Comparison of ENCODE assay signal across 16 cellular contexts in the genomic region with DNA sequence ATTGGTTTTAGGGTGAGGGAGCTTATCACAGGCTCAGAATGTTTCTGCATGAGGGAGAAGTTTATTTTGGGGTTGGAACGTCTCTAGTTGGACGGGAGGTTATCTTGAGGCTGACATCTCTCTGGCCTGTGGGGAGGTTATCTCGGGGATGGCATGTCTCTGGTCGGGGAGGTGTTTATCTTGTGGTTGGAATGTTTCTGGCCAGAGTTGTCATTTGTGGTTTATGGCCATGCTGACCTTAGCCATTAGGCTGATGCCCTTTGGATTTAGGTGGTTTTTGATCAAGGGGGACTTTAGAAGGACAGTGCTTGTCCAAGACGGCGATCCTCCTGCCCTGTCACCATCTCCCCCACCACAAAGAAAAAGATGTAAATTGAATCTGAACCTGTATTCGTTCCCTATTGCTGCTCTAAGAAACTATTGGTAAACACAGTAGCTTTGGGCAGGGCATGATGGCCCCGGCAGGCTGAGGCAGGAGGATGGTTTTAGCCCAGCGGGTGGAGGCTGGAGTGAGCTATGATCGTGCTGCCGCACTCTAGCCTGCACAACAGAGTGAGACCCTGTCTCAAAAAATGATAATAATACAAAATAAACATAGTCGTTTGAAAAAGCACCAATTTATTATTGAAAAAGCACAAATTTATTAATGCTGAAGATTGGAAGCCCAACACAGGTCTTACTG. TPM values are rescaled to one million over a fixed set of nuclear protein-coding genes. Genes with fewer than 3 reads are reported as not detected.
A peak's percentile ranks its signal among the peaks of the same experiment; 100 is the strongest.
DNase-seq lines count a peak whose midpoint lies in the region; ATAC-seq, FAIRE-seq and TF ChIP-seq lines count a peak whose summit lies in the region.
"Had no signal": no experiment of that assay in that cellular context is flagged by ENCODE, and none has a peak within 500 bp of the region (broad histone marks: within the 10 kb centered on the region; RNA-seq: fewer than 3 reads in every experiment).

No MANE protein-coding gene starts in this region.

- no peak overlapping the region for H2AFZ ChIP-seq in HCT116 (ENCODE audit: low read depth, low read length, poor library complexity, severe bottlenecking)

- H3K9me3 Mint-ChIP-seq in nephron progenitor cell: peaks cover 19% of the 10 kb centered on the region

- peaks cover 17% of the 10 kb centered on the region for H3K4me1 Mint-ChIP-seq in nephron progenitor cell

- no peak for TF ChIP-seq CTCF in HCT116 (IDR thresholded peaks at IDR 0.05 in 2 of 3, conservative IDR thresholded peaks at IDR 0.05 in 1 of 3; ENCODE audit: borderline replicate concordance in 1 of 3, insufficient read depth in 1 of 3, low read depth in 2 of 3, low read length in 2 of 3)
- no peak for TF ChIP-seq CTCF in brain microvascular endothelial cell (IDR thresholded peaks at IDR 0.05; ENCODE audit: low read depth, low read length, missing control alignments)
- TF ChIP-seq CTCF in nephron progenitor cell (IDR thresholded peaks at IDR 0.05): no peak
- no peak for TF ChIP-seq CTCF in adrenal gland (IDR thresholded peaks at IDR 0.05)

- no peak for TF ChIP-seq POLR2A in HCT116 (IDR thresholded peaks at IDR 0.05; ENCODE audit: borderline replicate concordance, extremely low read depth, insufficient read depth, insufficient read length)
- TF ChIP-seq POLR2A in adrenal gland (IDR thresholded peaks at IDR 0.05): no peak

- no peak overlapping the region for H3K4me2 ChIP-seq in HCT116 (ENCODE audit: low read length)

- H4K20me1 ChIP-seq in HCT116 (ENCODE audit: insufficient read depth): no peaks in the 10 kb centered on the region

- no peak overlapping the region for H3K9ac ChIP-seq in HCT116 (ENCODE audit: low read length)

- FAIRE-seq in small intestine (lab: Jason Lieb, UNC): no peak

- H3K9me2 ChIP-seq in HCT116 (ENCODE audit: insufficient read depth): no peaks in the 10 kb centered on the region

- 53 to 74% (median 66%) methylated on average over 12 of the region's 12 CpGs for WGBS in adrenal gland, 4 donors
- WGBS in small intestine, 3 donors: 73 to 78% (median 77%) methylated on average over 12 of the region's 12 CpGs

- H3K36me3 Mint-ChIP-seq in nephron progenitor cell (ENCODE audit: low read depth): peaks cover 12% of the 10 kb centered on the region
- H3K36me3 Mint-ChIP-seq: CD14-positive monocyte had no signal

- no peak overlapping the region for H3K4me3 ChIP-seq in HCT116 (replicated peaks in 1 of 2; ENCODE audit: low read depth in 1 of 2, low read length in 2 of 2)
- H3K4me3 ChIP-seq in brain microvascular endothelial cell (ENCODE audit: low read depth, low read length): no peak overlapping the region
- no peak overlapping the region for H3K4me3 ChIP-seq in adrenal gland
- no peak overlapping the region for H3K4me3 ChIP-seq in small intestine (ENCODE audit: low read depth in 1 of 2, low read length in 2 of 2)

- in situ Hi-C loops in brain microvascular endothelial cell (cut with HindIII; ENCODE audit: low pct_ligation_motif_present, low sequenced_read_pairs): no loop called here

- POLR2A ChIA-PET in HCT116 (lab: Charles Lee): no interaction called here

- ATAC-seq in HCT116 (peak; percentile 55; the same call in 1 of the 2 replicates), HG03342 (IDR thresholded peaks at IDR 0.05; ENCODE audit: unreplicated experiment) (no peak), HG03520 (IDR thresholded peaks at IDR 0.05; ENCODE audit: unreplicated experiment) (no peak)

- H3K36me3 ChIP-seq in HCT116 (ENCODE audit: control insufficient read depth in 1 of 2, insufficient read depth in 2 of 2, low read length in 2 of 2) (no peaks in the 10 kb centered on the region), brain microvascular endothelial cell (replicated peaks) (no peaks in the 10 kb centered on the region), adrenal gland (replicated peaks in 1 of 2) (no peaks in the 10 kb centered on the region), small intestine (ENCODE audit: control insufficient read depth in 2 of 2, insufficient read depth in 2 of 2, low read length in 2 of 2) (no peaks in the 10 kb centered on the region)

- TF ChIP-seq RAD21 in HCT116 (IDR thresholded peaks at IDR 0.05; ENCODE audit: low read depth): no peak

- DNase-seq in HCT116 (ENCODE audit: low read depth, low spot score): no peak
- DNase-seq in OCI-M1 (lab: John Stamatoyannopoulos, UW): peak; percentile 88
- peak; percentile 14 for DNase-seq in brain microvascular endothelial cell
- DNase-seq in nephron progenitor cell: no peak
- DNase-seq in adrenal gland: no peak
- DNase-seq in small intestine: no peak
- DNase-seq: ACHN, DMS153, H7, NCI-H1436, NCI-H2081, NCI-H510A treated with DMSO at 0.1 percent for 48 hours, SIG-M5 had no signal

- H3K79me2 ChIP-seq in HCT116 (ENCODE audit: insufficient read depth, low read length): no peaks in the 10 kb centered on the region

- CTCF ChIA-PET in HCT116 (lab: Charles Lee): no interaction called here

- RAD21 ChIA-PET in HCT116 (lab: Charles Lee; ENCODE audit: low non-redundant PET in 1 of 2, low total read pairs in 2 of 2, uncharacterized antibody in 2 of 2, unreplicated experiment in 2 of 2): no interaction called here

- H3K27ac ChIP-seq in HCT116 (ENCODE audit: low read depth, low read length) (no peak overlapping the region), brain microvascular endothelial cell (no peak overlapping the region), adrenal gland (no peak overlapping the region), small intestine (ENCODE audit: low read depth in 1 of 2, low read length in 1 of 2) (no peak overlapping the region)

- intact Hi-C loops in HCT116 (cut with micrococcal nuclease) (no loop called here), adrenal gland (cut with DNase I) (no loop called here)

- peaks cover 6% of the 10 kb centered on the region for H3K27me3 Mint-ChIP-seq in nephron progenitor cell (ENCODE audit: low read depth, poor library complexity)

- H3K4me1 ChIP-seq in HCT116 (ENCODE audit: control insufficient read depth in 1 of 2, insufficient read depth in 2 of 2, low read length in 2 of 2): 0 out of 4 replicates have a peak, but pooled peaks cover 0 to 2% of the 10 kb centered on the region in 2 experiments
- no peaks in the 10 kb centered on the region for H3K4me1 ChIP-seq in adrenal gland (replicated peaks in 1 of 2)
- no peaks in the 10 kb centered on the region for H3K4me1 ChIP-seq in small intestine (ENCODE audit: control insufficient read depth in 2 of 2, insufficient read depth in 1 of 2, low read depth in 1 of 2, low read length in 1 of 2)

- no peaks in the 10 kb centered on the region; the same call in 1 of the 2 replicates for H3K27me3 ChIP-seq in HCT116 (ENCODE audit: insufficient read depth, low read length)
- no peaks in the 10 kb centered on the region for H3K27me3 ChIP-seq in brain microvascular endothelial cell (replicated peaks)
- no peaks in the 10 kb centered on the region for H3K27me3 ChIP-seq in adrenal gland
- H3K27me3 ChIP-seq in small intestine (ENCODE audit: control insufficient read depth in 2 of 2, insufficient read depth in 2 of 2, low read length in 2 of 2): no peaks in the 10 kb centered on the region

- H3K9me3 ChIP-seq in HCT116 (ENCODE audit: control insufficient read depth in 1 of 2, insufficient read depth in 1 of 2, low read depth in 1 of 2, low read length in 2 of 2): no peaks in the 10 kb centered on the region
- H3K9me3 ChIP-seq in adrenal gland (replicated peaks in 1 of 3): no peaks in the 10 kb centered on the region
- no peaks in the 10 kb centered on the region for H3K9me3 ChIP-seq in small intestine (ENCODE audit: control insufficient read depth, low read depth)

- BruUV-seq in HCT116 (replicated peaks; lab: Mats Ljungman, UMichigan): no TSS peak

- H3K27ac Mint-ChIP-seq in nephron progenitor cell: peak overlapping the region; percentile 47

- H3K4me3 Mint-ChIP-seq in nephron progenitor cell: no peak overlapping the region

TF ChIP-seq in HCT116, 20 proteins besides CTCF, POLR2A, EP300 and RAD21 (continues in another document):
- TF ChIP-seq, protein P1, sequence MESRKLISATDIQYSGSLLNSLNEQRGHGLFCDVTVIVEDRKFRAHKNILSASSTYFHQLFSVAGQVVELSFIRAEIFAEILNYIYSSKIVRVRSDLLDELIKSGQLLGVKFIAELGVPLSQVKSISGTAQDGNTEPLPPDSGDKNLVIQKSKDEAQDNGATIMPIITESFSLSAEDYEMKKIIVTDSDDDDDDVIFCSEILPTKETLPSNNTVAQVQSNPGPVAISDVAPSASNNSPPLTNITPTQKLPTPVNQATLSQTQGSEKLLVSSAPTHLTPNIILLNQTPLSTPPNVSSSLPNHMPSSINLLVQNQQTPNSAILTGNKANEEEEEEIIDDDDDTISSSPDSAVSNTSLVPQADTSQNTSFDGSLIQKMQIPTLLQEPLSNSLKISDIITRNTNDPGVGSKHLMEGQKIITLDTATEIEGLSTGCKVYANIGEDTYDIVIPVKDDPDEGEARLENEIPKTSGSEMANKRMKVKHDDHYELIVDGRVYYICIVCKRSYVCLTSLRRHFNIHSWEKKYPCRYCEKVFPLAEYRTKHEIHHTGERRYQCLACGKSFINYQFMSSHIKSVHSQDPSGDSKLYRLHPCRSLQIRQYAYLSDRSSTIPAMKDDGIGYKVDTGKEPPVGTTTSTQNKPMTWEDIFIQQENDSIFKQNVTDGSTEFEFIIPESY (IDR thresholded peaks at IDR 0.05; ENCODE audit: extremely low read depth, insufficient replicate concordance, low read length): no peak
- TF ChIP-seq ATF3 (IDR thresholded peaks at IDR 0.05) (no peak), POLR2AphosphoS5 (IDR thresholded peaks at IDR 0.05; ENCODE audit: low read depth, low read length) (no peak), TCF7L2 (IDR thresholded peaks at IDR 0.05; ENCODE audit: borderline replicate concordance, extremely low read depth, insufficient read depth, insufficient read length) (no peak), FOSL1 (IDR thresholded peaks at IDR 0.05; ENCODE audit: low read depth) (no peak), EZH2phosphoT487 (IDR thresholded peaks at IDR 0.05; ENCODE audit: borderline replicate concordance) (no peak), SP1 (IDR thresholded peaks at IDR 0.05; ENCODE audit: low read depth) (no peak), ZNF274 (IDR thresholded peaks at IDR 0.05; ENCODE audit: low read depth, low read length) (no peak), SRF (IDR thresholded peaks at IDR 0.05; ENCODE audit: low read depth) (no peak), CBX3 (IDR thresholded peaks at IDR 0.05; ENCODE audit: low read depth) (no peak), EZH2 (IDR thresholded peaks at IDR 0.05) (no peak)

RNA-seq across cellular contexts. Expression of gene MPPE1, which starts 17.8 kb away (rescaled TPM):
- 21.4 TPM for total RNA-seq in HCT116 (2021; ENCODE audit: unreplicated experiment)
- 12.1 and 12.4 TPM in 2 replicates for polyA plus RNA-seq in HCT116 (2012)
- total RNA-seq in adrenal gland: 10 to 100 TPM; 17.0 to 44.7 (median 32.9) TPM
- polyA plus RNA-seq in adrenal gland: 10 to 100 TPM; 23.1 to 29.7 (median 24.0) TPM
- polyA plus RNA-seq in small intestine: 10 to 100 TPM; 23.9 to 27.6 (median 25.0) TPM

RNA-seq across cellular contexts. Expression of gene IMPA2, which starts 55.4 kb away (rescaled TPM):
- total RNA-seq in HCT116 (2021; ENCODE audit: unreplicated experiment) (32.5 TPM), adrenal gland (10 to 100 TPM; 18.3 to 41.3 (median 21.8) TPM)
- 22.4 and 24.8 TPM in 2 replicates for polyA plus RNA-seq in HCT116 (2012)
- polyA plus RNA-seq in adrenal gland (10 to 100 TPM in 1 of 3 donors, 1 to 10 TPM in 2; 7.9 to 11.0 (median 9.6) TPM), small intestine (10 to 100 TPM; 22.6 to 58.3 (median 26.7) TPM)

Comparison
In these comparisons a context has a peak if more than half of its experiments do, and no peak if none do; other contexts are left out.
1. DNase-seq: peak in OCI-M1 (single experiment) and brain microvascular endothelial cell (single experiment); none in HCT116 (single experiment), nephron progenitor cell (single experiment), adrenal gland (0 of 7) and small intestine (single experiment).